13 cellular contexts compared by ENCODE assay signal in the genomic region with DNA sequence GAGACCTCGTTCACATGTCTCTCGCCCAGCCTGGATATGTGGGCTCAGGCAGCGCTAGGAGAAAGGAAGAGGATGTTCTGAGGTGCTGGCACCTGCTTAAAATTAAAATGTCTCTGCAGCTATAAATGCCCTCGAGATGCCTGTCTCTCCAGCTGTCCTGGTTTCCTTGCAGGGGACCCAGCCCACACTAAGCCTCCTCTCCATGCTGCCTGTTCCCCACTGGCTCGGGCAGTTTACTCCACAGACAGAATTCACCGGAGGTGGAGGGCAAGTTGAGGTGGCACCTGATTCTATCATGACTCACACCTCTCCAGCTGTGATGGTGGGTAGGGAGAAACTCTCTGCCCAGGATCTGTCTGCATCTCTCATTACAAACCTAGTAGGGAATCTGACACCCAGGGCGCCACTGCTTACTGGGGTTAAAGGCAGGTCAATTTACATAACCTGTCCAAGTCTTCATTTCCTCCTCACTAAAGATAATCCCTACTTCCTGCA.
DNase-seq lines count a peak whose midpoint lies in the region; ATAC-seq and TF ChIP-seq lines count a peak whose summit lies in the region.
"Had no signal": no experiment of that assay in that cellular context is flagged by ENCODE, and none has a peak within 500 bp of the region (broad histone marks: within the 10 kb centered on the region; RNA-seq: fewer than 3 reads in every experiment).

No MANE protein-coding gene starts in this region.

- H3K27ac ChIP-seq in RWPE2 (ENCODE audit: poor library complexity, severe bottlenecking) (no peak overlapping the region), spleen (no peak overlapping the region)
- H3K27ac ChIP-seq: C4-2B, right lobe of liver, vagina had no signal

- no peak for TF ChIP-seq POLR2A in spleen (IDR thresholded peaks at IDR 0.05)

- 55 to 63% (median 61%) methylated on average over 7 of the region's 7 CpGs for WGBS in spleen, 5 donors

- H3K4me1 ChIP-seq in RWPE2 (ENCODE audit: insufficient read depth, poor library complexity, severe bottlenecking) (peaks cover 4% of the 10 kb centered on the region), spleen (no peaks in the 10 kb centered on the region)
- H3K4me1 ChIP-seq: right lobe of liver had no signal

- H3K27me3 ChIP-seq in RWPE2 (ENCODE audit: insufficient read depth, poor library complexity, severe bottlenecking), result no peaks in the 10 kb centered on the region
- no peaks in the 10 kb centered on the region for H3K27me3 ChIP-seq in spleen (replicated peaks in 1 of 7)
- H3K27me3 ChIP-seq: right lobe of liver, vagina had no signal

- intact Hi-C loops in spleen (cut with DNase I; ENCODE audit: low total_unique reads), result no loop called here

- H3K4me3 ChIP-seq in RWPE2 (ENCODE audit: severe bottlenecking) (no peak overlapping the region), spleen (no peak overlapping the region)
- H3K4me3 ChIP-seq: right lobe of liver, vagina had no signal

- DNase-seq in DMS 273 (lab: John Stamatoyannopoulos, UW; ENCODE audit: unreplicated experiment) (peak; percentile 65), HuH-7.5 (ENCODE audit: low spot score) (peak; percentile 8), RWPE2 (ENCODE audit: low spot score) (peak; percentile 79), islet precursor cell (peak; percentile 45), epidermal melanocyte (ENCODE audit: insufficient read length, low spot score) (no peak), spleen (no peak)
- DNase-seq: NCI-H446 treated with DMSO at 0.1 percent for 48 hours, right lobe of liver, T-helper 17 cell had no signal

- no peaks in the 10 kb centered on the region for H3K9me3 ChIP-seq in RWPE2 (ENCODE audit: severe bottlenecking)
- no peaks in the 10 kb centered on the region for H3K9me3 ChIP-seq in spleen
- H3K9me3 ChIP-seq: right lobe of liver, vagina had no signal

- ATAC-seq in RWPE2 (ENCODE audit: low read depth) (peak; percentile 92), GM18517 (IDR thresholded peaks at IDR 0.05; ENCODE audit: unreplicated experiment) (no peak), HG03469 (IDR thresholded peaks at IDR 0.05; ENCODE audit: unreplicated experiment) (no peak)
- ATAC-seq: right lobe of liver, T-helper 17 cell had no signal

- no peak for TF ChIP-seq CTCF in RWPE2 (IDR thresholded peaks at IDR 0.05; ENCODE audit: poor library complexity, severe bottlenecking)
- TF ChIP-seq CTCF in spleen (IDR thresholded peaks at IDR 0.05 in 8 of 11, conservative IDR thresholded peaks at IDR 0.05 in 3 of 11), result no peak

- H3K36me3 ChIP-seq in RWPE2 (ENCODE audit: low read depth), result no peaks in the 10 kb centered on the region
- H3K36me3 ChIP-seq in spleen, result no peaks in the 10 kb centered on the region
- H3K36me3 ChIP-seq: right lobe of liver, vagina had no signal

Comparison
In these comparisons a context has a peak if more than half of its experiments do, and no peak if none do; other contexts are left out.
1. DNase-seq: peak in DMS 273 (single experiment), HuH-7.5 (single experiment), RWPE2 (single experiment) and islet precursor cell (single experiment); none in epidermal melanocyte (single experiment) and spleen (single experiment).